22 cellular contexts compared by ENCODE assay signal in the genomic region with DNA sequence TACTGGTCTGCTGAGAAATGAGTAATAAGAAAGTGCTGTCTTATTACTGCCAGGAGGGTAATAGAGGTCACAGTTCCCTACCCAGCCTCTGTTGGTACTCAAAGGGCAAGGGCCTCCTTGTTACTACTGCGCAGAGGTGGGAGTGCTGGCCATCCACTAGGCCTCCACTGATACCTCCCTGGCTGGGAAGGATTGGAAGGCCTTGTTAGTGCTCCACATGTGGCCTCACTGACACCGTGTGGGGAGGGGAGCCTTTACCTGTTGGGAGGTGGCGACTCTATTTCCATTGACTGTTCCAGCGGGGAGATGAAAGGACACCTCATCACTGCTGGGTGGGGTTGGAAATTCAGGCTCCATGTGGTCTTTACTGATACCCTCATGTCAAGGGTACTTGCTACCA. TPM values are rescaled to one million over a fixed set of nuclear protein-coding genes. Genes with fewer than 3 reads are reported as not detected.
DNase-seq lines count a peak whose midpoint lies in the region; ATAC-seq and TF ChIP-seq lines count a peak whose summit lies in the region.
"Had no signal": no experiment of that assay in that cellular context is flagged by ENCODE, and none has a peak within 500 bp of the region (broad histone marks: within the 10 kb centered on the region; RNA-seq: fewer than 3 reads in every experiment).

No MANE protein-coding gene starts in this region.

- no peak overlapping the region for H3K4me3 Mint-ChIP-seq in natural killer cell
- H3K4me3 Mint-ChIP-seq in natural killer cell treated with Interleukin-12 subunit alpha and Interleukin-12 subunit beta and Interleukin-15 and Interleukin-18, amount 100 ng/mL, for 72 hours, result no peak overlapping the region
- no peak overlapping the region for H3K4me3 Mint-ChIP-seq in T-helper 17 cell
- no peak overlapping the region for H3K4me3 Mint-ChIP-seq in stimulated activated memory B cell treated with anti-CD40 and anti-IgM and Interleukin-4, amounts not matched to agents 10 μg/mL and 1 μg/mL and 100 μg/mL, for 72 hours
- H3K4me3 Mint-ChIP-seq: CD8-positive, alpha-beta memory T cell had no signal

- H3K36me3 Mint-ChIP-seq in natural killer cell, result peaks cover 6% of the 10 kb centered on the region
- H3K36me3 Mint-ChIP-seq in natural killer cell treated with Interleukin-12 subunit alpha and Interleukin-12 subunit beta and Interleukin-15 and Interleukin-18, amount 100 ng/mL, for 72 hours, result peaks cover 4% of the 10 kb centered on the region
- no peaks in the 10 kb centered on the region for H3K36me3 Mint-ChIP-seq in T-helper 17 cell (ENCODE audit: low read depth)
- H3K36me3 Mint-ChIP-seq in stimulated activated memory B cell treated with anti-CD40 and anti-IgM and Interleukin-4, amounts not matched to agents 10 μg/mL and 1 μg/mL and 100 μg/mL, for 72 hours, result no peaks in the 10 kb centered on the region

- CTCF ChIA-PET in HEK293T (lab: Yijun Ruan, JAX), result no interaction called here

- intact Hi-C loops in natural killer cell (cut with micrococcal nuclease), result no loop called here

- H3K9me3 Mint-ChIP-seq in natural killer cell, result no peaks in the 10 kb centered on the region
- no peaks in the 10 kb centered on the region for H3K9me3 Mint-ChIP-seq in natural killer cell treated with Interleukin-12 subunit alpha and Interleukin-12 subunit beta and Interleukin-15 and Interleukin-18, amount 100 ng/mL, for 72 hours
- no peaks in the 10 kb centered on the region for H3K9me3 Mint-ChIP-seq in stimulated activated memory B cell treated with anti-CD40 and anti-IgM and Interleukin-4, amounts not matched to agents 10 μg/mL and 1 μg/mL and 100 μg/mL, for 72 hours

- no peak for TF ChIP-seq POLR2A in erythroblast (IDR thresholded peaks at IDR 0.05; ENCODE audit: low read length)

- no peaks in the 10 kb centered on the region for H3K9me3 ChIP-seq in T-helper 17 cell (ENCODE audit: control insufficient read depth, low read length, poor library complexity, severe bottlenecking)
- H3K9me3 ChIP-seq: HAP-1, Peyer's patch, SJSA1 had no signal

- H3K27ac Mint-ChIP-seq in natural killer cell, result peak overlapping the region; percentile 9 to 78
- peak overlapping the region in 1 of 2 donors; percentile 56 for H3K27ac Mint-ChIP-seq in natural killer cell treated with Interleukin-12 subunit alpha and Interleukin-12 subunit beta and Interleukin-15 and Interleukin-18, amount 100 ng/mL, for 72 hours
- peak overlapping the region; percentile 51 for H3K27ac Mint-ChIP-seq in T-helper 17 cell
- H3K27ac Mint-ChIP-seq in stimulated activated memory B cell treated with anti-CD40 and anti-IgM and Interleukin-4, amounts not matched to agents 10 μg/mL and 1 μg/mL and 100 μg/mL, for 72 hours, result peak overlapping the region; percentile 58

- no peak for TF ChIP-seq CTCF in natural killer cell (IDR thresholded peaks at IDR 0.05)

- no peak for ATAC-seq in natural killer cell
- no peak for ATAC-seq in natural killer cell treated with Interleukin-12 subunit alpha and Interleukin-12 subunit beta and Interleukin-15 and Interleukin-18, amount 100 ng/mL, for 72 hours
- no peak for ATAC-seq in T-helper 17 cell
- ATAC-seq in stimulated activated memory B cell treated with anti-CD40 and anti-IgM and Interleukin-4, amounts not matched to agents 10 μg/mL and 1 μg/mL and 100 μg/mL, for 72 hours, result no peak

- H3K4me1 Mint-ChIP-seq in natural killer cell, result peaks cover 45 to 51% of the 10 kb centered on the region in 2 donors
- H3K4me1 Mint-ChIP-seq in natural killer cell treated with Interleukin-12 subunit alpha and Interleukin-12 subunit beta and Interleukin-15 and Interleukin-18, amount 100 ng/mL, for 72 hours (ENCODE audit: low read depth in 2 of 2), result peaks cover 33 to 34% of the 10 kb centered on the region in 2 donors
- H3K4me1 Mint-ChIP-seq in T-helper 17 cell, result peaks cover 5% of the 10 kb centered on the region
- peaks cover 28% of the 10 kb centered on the region for H3K4me1 Mint-ChIP-seq in stimulated activated memory B cell treated with anti-CD40 and anti-IgM and Interleukin-4, amounts not matched to agents 10 μg/mL and 1 μg/mL and 100 μg/mL, for 72 hours

- POLR2A ChIA-PET in HEK293T (lab: Yijun Ruan, JAX), result no interaction called here

- DNase-seq in natural killer cell, result no peak
- no peak for DNase-seq in natural killer cell treated with Interleukin-12 subunit alpha and Interleukin-12 subunit beta and Interleukin-15 and Interleukin-18, amount 100 ng/mL, for 72 hours (ENCODE audit: low spot score)
- no peak for DNase-seq in T-helper 17 cell
- peak; percentile 41 to 42 for DNase-seq in erythroblast (lab: John Stamatoyannopoulos, UW)
- DNase-seq in globus pallidus (ENCODE audit: low spot score), result no peak
- no peak for DNase-seq in HEK293T (ENCODE audit: extremely low spot score)
- DNase-seq: ACHN; C1 segment of cervical spinal cord; CD8-positive, alpha-beta memory T cell; DMS79 treated with DMSO at 0.1 percent for 48 hours; IMR-90; Kasumi-1; MM.1S; NCI-H1092; NCI-H146; NCI-H2029 treated with DMSO at 0.1 percent for 48 hours; NCI-H2171; NCI-H526 treated with DMSO at 0.1 percent for 48 hours; Peyer's patch had no signal

- H3K27me3 Mint-ChIP-seq in natural killer cell (ENCODE audit: low read depth in 2 of 2) (no peaks in the 10 kb centered on the region), T-helper 17 cell (peaks cover 20% of the 10 kb centered on the region)
- no peaks in the 10 kb centered on the region for H3K27me3 Mint-ChIP-seq in natural killer cell treated with Interleukin-12 subunit alpha and Interleukin-12 subunit beta and Interleukin-15 and Interleukin-18, amount 100 ng/mL, for 72 hours
- H3K27me3 Mint-ChIP-seq in stimulated activated memory B cell treated with anti-CD40 and anti-IgM and Interleukin-4, amounts not matched to agents 10 μg/mL and 1 μg/mL and 100 μg/mL, for 72 hours, result no peaks in the 10 kb centered on the region

TF ChIP-seq in HEK293T, 16 proteins besides CTCF, POLR2A, EP300 and RAD21:
- TF ChIP-seq L3MBTL2 (conservative IDR thresholded peaks at IDR 0.05), result no peak
- TF ChIP-seq FOXA1 (IDR thresholded peaks at IDR 0.05), result no peak
- TF ChIP-seq, protein P1, sequence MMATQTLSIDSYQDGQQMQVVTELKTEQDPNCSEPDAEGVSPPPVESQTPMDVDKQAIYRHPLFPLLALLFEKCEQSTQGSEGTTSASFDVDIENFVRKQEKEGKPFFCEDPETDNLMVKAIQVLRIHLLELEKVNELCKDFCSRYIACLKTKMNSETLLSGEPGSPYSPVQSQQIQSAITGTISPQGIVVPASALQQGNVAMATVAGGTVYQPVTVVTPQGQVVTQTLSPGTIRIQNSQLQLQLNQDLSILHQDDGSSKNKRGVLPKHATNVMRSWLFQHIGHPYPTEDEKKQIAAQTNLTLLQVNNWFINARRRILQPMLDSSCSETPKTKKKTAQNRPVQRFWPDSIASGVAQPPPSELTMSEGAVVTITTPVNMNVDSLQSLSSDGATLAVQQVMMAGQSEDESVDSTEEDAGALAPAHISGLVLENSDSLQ (IDR thresholded peaks at IDR 0.05), result no peak
- no peak for TF ChIP-seq FOXK2 (IDR thresholded peaks at IDR 0.05)
- no peak for TF ChIP-seq ELF4 (IDR thresholded peaks at IDR 0.05)
- no peak for TF ChIP-seq SP1 (IDR thresholded peaks at IDR 0.05)
- TF ChIP-seq ARNT (IDR thresholded peaks at IDR 0.05), result no peak
- TF ChIP-seq BHLHE40 (IDR thresholded peaks at IDR 0.05; ENCODE audit: borderline replicate concordance), result no peak
- no peak for TF ChIP-seq FOXM1 (IDR thresholded peaks at IDR 0.05; ENCODE audit: borderline replicate concordance)
- TF ChIP-seq ZNF384 (IDR thresholded peaks at IDR 0.05), result no peak
- no peak for TF ChIP-seq HDGF (IDR thresholded peaks at IDR 0.05; ENCODE audit: borderline replicate concordance)
- no peak for TF ChIP-seq SUZ12 (IDR thresholded peaks at IDR 0.05)
- TF ChIP-seq CTBP1 (IDR thresholded peaks at IDR 0.05; ENCODE audit: borderline replicate concordance), result no peak
- no peak for TF ChIP-seq NFRKB (IDR thresholded peaks at IDR 0.05)

RNA-seq across cellular contexts. Expression of gene USP24, which starts 57.8 kb away (rescaled TPM):
- total RNA-seq in natural killer cell, result 100 to 1,000 TPM; 155 TPM
- total RNA-seq in natural killer cell treated with Interleukin-12 subunit alpha and Interleukin-12 subunit beta and Interleukin-15 and Interleukin-18, amount 100 ng/mL, for 72 hours, result 10 to 100 TPM; 66.8 to 83.1 TPM
- total RNA-seq in T-helper 17 cell, result 10 to 100 TPM; 69.5 to 82.9 TPM

Comparison
In these comparisons a context has a peak if more than half of its experiments do, and no peak if none do; other contexts are left out.
1. DNase-seq: peak in erythroblast (2 of 2); none in natural killer cell (single experiment), natural killer cell treated with Interleukin-12 subunit alpha and Interleukin-12 subunit beta and Interleukin-15 and Interleukin-18, amount 100 ng/mL, for 72 hours (single experiment), T-helper 17 cell (0 of 3), globus pallidus (single experiment) and HEK293T (single experiment).